31 cellular contexts compared by ENCODE assay signal in the genomic region with DNA sequence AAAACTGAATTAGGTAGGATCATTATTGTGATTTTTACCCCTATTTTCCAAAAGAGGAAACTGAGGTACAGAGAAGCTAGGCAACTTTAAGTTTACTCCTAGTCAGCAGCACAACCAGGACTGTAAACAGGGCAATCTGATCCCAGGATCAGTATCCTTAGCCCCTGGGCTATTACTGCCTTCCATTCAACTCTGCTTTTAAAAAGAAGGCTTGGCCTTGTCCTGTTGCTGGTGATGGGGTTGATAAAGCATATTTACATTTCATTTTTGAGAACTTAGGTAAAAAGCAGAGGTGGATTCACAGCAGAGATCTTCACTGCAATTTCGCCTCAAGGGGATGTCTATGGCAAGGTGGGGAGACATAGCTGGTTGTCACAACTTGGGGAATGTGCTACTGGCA.
"Had no signal": no experiment of that assay in that cellular context is flagged by ENCODE, and none has a peak within 500 bp of the region (broad histone marks: within the 10 kb centered on the region; RNA-seq: fewer than 3 reads in every experiment).

No MANE protein-coding gene starts in this region.

- DNase-seq: activated B cell treated with CpG ODN at 0.5 μM for 24 hours; activated CD4-positive, alpha-beta memory T cell treated with anti-CD3 and anti-CD28 coated beads for 36 hours; activated CD4-positive, alpha-beta T cell treated with anti-CD3 and anti-CD28 coated beads for 4 hours; activated CD4-positive, alpha-beta T cell treated with anti-CD3 and anti-CD28 coated beads, Interleukin-2, amount 10 ng/mL, durations not matched to agents 24 days and 14 days; activated CD4-positive, alpha-beta T cell treated with anti-CD3 and anti-CD28 coated beads, Interleukin-2, amount 50 U/mL, for 1 hour; activated CD4-positive, alpha-beta T cell treated with anti-CD3 and anti-CD28 coated beads, Interleukin-2, amount 50 U/mL, for 4 hours; activated CD4-positive, CD25-positive, alpha-beta regulatory T cell treated with anti-CD3 and anti-CD28 coated beads, Interleukin-2, amount 50 U/mL, for 72 hours; activated CD8-positive, alpha-beta memory T cell treated with anti-CD3 and anti-CD28 coated beads, Interleukin-2, amount 50 U/mL, for 4 hours; activated CD8-positive, alpha-beta T cell treated with anti-CD3 and anti-CD28 coated beads for 36 hours; activated effector memory CD4-positive, alpha-beta T cell treated with anti-CD3 and anti-CD28 coated beads, Interleukin-2, amount 50 U/mL, for 16 hours; activated gamma-delta T cell treated with Interleukin-2 at 50 U/mL for 16 hours; activated naive CD4-positive, alpha-beta T cell; activated naive CD4-positive, alpha-beta T cell treated with anti-CD3 and anti-CD28 coated beads for 36 hours; activated naive CD4-positive, alpha-beta T cell treated with anti-CD3 and anti-CD28 coated beads, Interleukin-2, amount 50 U/mL, for 16 hours; activated naive CD8-positive, alpha-beta T cell treated with anti-CD3 and anti-CD28 coated beads for 36 hours; activated T-cell treated with anti-CD3 and anti-CD28 coated beads for 4 hours; activated T-cell treated with anti-CD3 and anti-CD28 coated beads, Interleukin-2, amount 50 U/mL, for 1 hour; activated T-cell treated with anti-CD3 and anti-CD28 coated beads, Interleukin-2, amount 50 U/mL, for 4 hours; activated T-cell treated with anti-CD3 and anti-CD28 coated beads, Interleukin-2, amount 50 U/mL, for 72 hours; adrenal gland; amniotic stem cell; aorta; body of pancreas; brain microvascular endothelial cell; central memory CD4-positive, alpha-beta T cell; T-helper 17 cell; T1000 had no signal

- H3K4me3 ChIP-seq: adrenal gland, body of pancreas, breast epithelium had no signal

- H3K4me1 ChIP-seq: adrenal gland, body of pancreas, breast epithelium had no signal

- H3K9me3 ChIP-seq: adrenal gland, body of pancreas, breast epithelium had no signal

- H3K27ac ChIP-seq: adrenal gland, body of pancreas, brain microvascular endothelial cell, breast epithelium, VCaP had no signal

- ATAC-seq: activated CD8-positive, alpha-beta T cell treated with anti-CD3 and anti-CD28 coated beads for 36 hours; activated naive CD4-positive, alpha-beta T cell treated with anti-CD3 and anti-CD28 coated beads, Interleukin-2, amount 50 U/mL, for 72 hours; activated T-cell treated with anti-CD3 and anti-CD28 coated beads, Interleukin-2, amount 50 U/mL, for 4 hours; activated T-cell treated with anti-CD3 and anti-CD28 coated beads, Interleukin-2, amount 50 U/mL, for 72 hours; activated T-helper 17 cell treated with anti-CD3 and anti-CD28 coated beads, Interleukin-2, amount 50 U/mL, for 72 hours; body of pancreas; T-helper 17 cell had no signal

- H3K36me3 ChIP-seq: adrenal gland, brain microvascular endothelial cell, breast epithelium had no signal

- H3K27me3 ChIP-seq: adrenal gland, body of pancreas, brain microvascular endothelial cell, breast epithelium had no signal
